Comparison of ENCODE assay signal across 8 cellular contexts in the genomic region with DNA sequence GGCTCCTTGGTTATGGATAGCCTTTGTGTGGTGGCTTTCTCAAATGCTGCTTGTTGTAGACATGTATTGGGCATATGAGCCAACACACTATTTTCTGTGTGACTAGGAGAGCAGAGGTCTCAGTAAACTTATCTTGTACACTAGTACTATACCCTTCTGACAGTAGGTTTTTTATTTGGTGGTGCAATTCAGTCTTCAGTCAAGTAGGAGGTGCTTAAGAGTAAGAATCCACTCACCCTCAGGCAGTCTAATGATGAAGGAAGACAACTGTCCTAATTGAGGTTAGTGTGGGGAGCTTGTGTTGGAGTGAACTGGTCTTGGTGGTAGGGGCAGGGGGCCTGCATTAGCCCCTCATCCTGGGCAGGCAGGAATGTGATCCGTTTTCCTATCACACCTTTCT.
"Had no signal": no experiment of that assay in that cellular context is flagged by ENCODE, and none has a peak within 500 bp of the region (broad histone marks: within the 10 kb centered on the region; RNA-seq: fewer than 3 reads in every experiment).

No MANE protein-coding gene starts in this region.

- ATAC-seq: HCT116, K562 had no signal

- H3K27ac Mint-ChIP-seq: HFFc6 had no signal

- H3K4me3 Mint-ChIP-seq: HFFc6 had no signal

- DNase-seq: GOT3, H7, HFFc6, IMR-90, KG1 had no signal

- H3K4me3 ChIP-seq: HAP-1, K562 had no signal

- H3K36me3 ChIP-seq: HAP-1 had no signal

- H3K4me1 ChIP-seq: HAP-1 had no signal
